Comparison of ENCODE assay signal across 18 cellular contexts in genomic region chr15:84823580-84823878, GRCh38. TPM values are rescaled to one million over a fixed set of nuclear protein-coding genes. Genes with fewer than 3 reads are reported as not detected.
A peak's percentile ranks its signal among the peaks of the same experiment; 100 is the strongest.
DNase-seq lines count a peak whose midpoint lies in the region; ATAC-seq and TF ChIP-seq lines count a peak whose summit lies in the region.
"Had no signal": no experiment of that assay in that cellular context is flagged by ENCODE, and none has a peak within 500 bp of the region (broad histone marks: within the 10 kb centered on the region; RNA-seq: fewer than 3 reads in every experiment).

No MANE protein-coding gene starts in this region.

- no peaks in the 10 kb centered on the region for H3K27me3 Mint-ChIP-seq in nephron (ENCODE audit: low read depth)

- POLR2A ChIA-PET in PC-3 (lab: Charles Lee; ENCODE audit: unreplicated experiment): no interaction called here

- no peaks in the 10 kb centered on the region for H3K79me2 ChIP-seq in PC-3 (ENCODE audit: low read length)

- H3K4me3 Mint-ChIP-seq in nephron: peak overlapping the region in 2 of 3 experiments; percentile 26 to 69

- ATAC-seq in Right ventricle myocardium inferior (no peak), PC-3 (no peak)
- ATAC-seq: HCT116 had no signal

- CTCF ChIA-PET in PC-3 (lab: Charles Lee): no interaction called here

- H3K9me3 Mint-ChIP-seq in nephron: no peaks in the 10 kb centered on the region

- intact Hi-C loops in left ventricle myocardium inferior (cut with micrococcal nuclease): no loop called here
- intact Hi-C loops in Right ventricle myocardium inferior (cut with DNase I): no loop called here
- intact Hi-C loops in esophagus muscularis mucosa (cut with DNase I): no loop called here
- intact Hi-C loops in transverse colon (cut with DNase I; ENCODE audit: low total_unique reads): no loop called here
- intact Hi-C loops in PC-3 (cut with micrococcal nuclease): no loop called here

- TF ChIP-seq CTCF in left ventricle myocardium inferior (IDR thresholded peaks at IDR 0.05; ENCODE audit: borderline replicate concordance): no peak
- TF ChIP-seq CTCF in esophagus muscularis mucosa (IDR thresholded peaks at IDR 0.05): no peak
- TF ChIP-seq CTCF in nephron (IDR thresholded peaks at IDR 0.05; ENCODE audit: unreplicated experiment in 3 of 3): no peak
- TF ChIP-seq CTCF in transverse colon (IDR thresholded peaks at IDR 0.05): no peak
- TF ChIP-seq CTCF in PC-3 (conservative IDR thresholded peaks at IDR 0.05; ENCODE audit: low read depth, low read length): no peak

- DNase-seq in left ventricle myocardium inferior: no peak
- no peak for DNase-seq in Right ventricle myocardium inferior (ENCODE audit: missing footprints)
- no peak for DNase-seq in esophagus muscularis mucosa (ENCODE audit: extremely low spot score)
- DNase-seq in transverse colon: no peak
- DNase-seq in PC-3: no peak
- no peak for DNase-seq in NCI-H146 (lab: John Stamatoyannopoulos, UW)
- DNase-seq in AG20443 (ENCODE audit: low spot score): no peak
- DNase-seq: Caco-2, KBM-7, NCI-H1436 treated with DMSO at 0.1 percent for 48 hours, NCI-H2107, NCI-H226, NCI-H526 treated with DMSO at 0.1 percent for 48 hours, OCI-M1 had no signal

- no peaks in the 10 kb centered on the region for H3K27me3 ChIP-seq in left ventricle myocardium inferior (ENCODE audit: low read depth)
- H3K27me3 ChIP-seq in esophagus muscularis mucosa: no peaks in the 10 kb centered on the region
- no peaks in the 10 kb centered on the region for H3K27me3 ChIP-seq in transverse colon
- H3K27me3 ChIP-seq in PC-3 (ENCODE audit: low read length): no peaks in the 10 kb centered on the region

- no peak for TF ChIP-seq POLR2A in esophagus muscularis mucosa (IDR thresholded peaks at IDR 0.05; ENCODE audit: low read depth)
- TF ChIP-seq POLR2A in transverse colon (IDR thresholded peaks at IDR 0.05): no peak

- H3K9ac ChIP-seq in PC-3 (ENCODE audit: low read length): no peak overlapping the region
- H3K9ac ChIP-seq: GM23248 had no signal

- H3K4me3 ChIP-seq in left ventricle myocardium inferior: peak overlapping the region; percentile 26
- H3K4me3 ChIP-seq in esophagus muscularis mucosa: no peak overlapping the region
- no peak overlapping the region for H3K4me3 ChIP-seq in transverse colon
- no peak overlapping the region for H3K4me3 ChIP-seq in PC-3 (ENCODE audit: low read length)
- H3K4me3 ChIP-seq: GM23248 had no signal

- H3K36me3 ChIP-seq in left ventricle myocardium inferior (peaks cover 11% of the 10 kb centered on the region), esophagus muscularis mucosa (peaks cover 0 to 16% (median 0%) of the 10 kb centered on the region in 4 donors), transverse colon (no peaks in the 10 kb centered on the region), PC-3 (ENCODE audit: low read depth, low read length) (no peaks in the 10 kb centered on the region)

- no peak overlapping the region for H3K4me2 ChIP-seq in PC-3 (ENCODE audit: low read length)

- no peaks in the 10 kb centered on the region for H4K20me1 ChIP-seq in PC-3 (ENCODE audit: low read length)

- no peak for TF ChIP-seq EP300 in esophagus muscularis mucosa (IDR thresholded peaks at IDR 0.05)
- TF ChIP-seq EP300 in transverse colon (IDR thresholded peaks at IDR 0.05; ENCODE audit: low read depth): no peak

- peaks cover 100% of the 10 kb centered on the region for H3K4me1 ChIP-seq in left ventricle myocardium inferior
- H3K4me1 ChIP-seq in esophagus muscularis mucosa: peaks cover 81 to 88% (median 87%) of the 10 kb centered on the region in 4 donors
- peaks cover 0 to 22% (median 5%) of the 10 kb centered on the region in 4 donors for H3K4me1 ChIP-seq in transverse colon
- H3K4me1 ChIP-seq in PC-3 (ENCODE audit: insufficient read depth, low read length): peaks cover 3% of the 10 kb centered on the region

- H3F3A ChIP-seq in PC-3 (ENCODE audit: low read length, unreplicated experiment): no peaks in the 10 kb centered on the region

- peaks cover 74% of the 10 kb centered on the region for H3K4me1 Mint-ChIP-seq in nephron

- BruUV-seq in PC-3 (replicated peaks; lab: Mats Ljungman, UMichigan): no TSS peak

- WGBS in esophagus muscularis mucosa: 100% methylated on average over 1 of the region's 1 CpG
- 100% methylated on average over 1 of the region's 1 CpG; no CpG with 5 or more reads in 1 of the 2 donors for WGBS in transverse colon (ENCODE audit: low coverage in 1 of 2), 2 donors

- no peaks in the 10 kb centered on the region for H3K36me3 Mint-ChIP-seq in nephron (ENCODE audit: low read depth)

- H3K9me2 ChIP-seq in PC-3 (replicated peaks; ENCODE audit: low read length): no peaks in the 10 kb centered on the region

- H3K27ac Mint-ChIP-seq in nephron: peak overlapping the region; percentile 68 to 98 (median 97)

- no peaks in the 10 kb centered on the region for H3K9me3 ChIP-seq in left ventricle myocardium inferior (replicated peaks)
- H3K9me3 ChIP-seq in esophagus muscularis mucosa: no peaks in the 10 kb centered on the region
- H3K9me3 ChIP-seq in transverse colon: no peaks in the 10 kb centered on the region
- no peaks in the 10 kb centered on the region for H3K9me3 ChIP-seq in PC-3 (ENCODE audit: low read length)
- H3K9me3 ChIP-seq: Caco-2 had no signal

- H2AFZ ChIP-seq in PC-3 (ENCODE audit: low read length): no peak overlapping the region
- H2AFZ ChIP-seq: GM23248 had no signal

- in situ Hi-C loops in transverse colon (cut with MboI; ENCODE audit: low pct_ligation_motif_present in 1 of 4, low pct_unique_long_range_greater_than_20kb in 1 of 4, low sequenced_read_pairs in 3 of 4): no loop called here

- H3K27ac ChIP-seq in left ventricle myocardium inferior (replicated peaks) (peak overlapping the region; percentile 95), esophagus muscularis mucosa (replicated peaks in 1 of 4) (peak overlapping the region; percentile 52 to 77 (median 62)), transverse colon (peak overlapping the region; percentile 8 to 39 (median 34)), PC-3 (ENCODE audit: low read length) (no peak overlapping the region)
- H3K27ac ChIP-seq: GM23248, HL-60 had no signal

RNA-seq across cellular contexts. Expression of gene ALPK3, which starts 6.4 kb away (rescaled TPM):
- total RNA-seq in left ventricle myocardium inferior: 181 TPM
- 132 TPM for total RNA-seq in Right ventricle myocardium inferior
- total RNA-seq in esophagus muscularis mucosa: 10 to 100 TPM in 3 of 4 donors, 1 to 10 TPM in 1; 9.1 to 21.5 (median 16.2) TPM
- total RNA-seq in transverse colon: 1 to 10 TPM; 1.1 to 4.6 (median 2.8) TPM
- total RNA-seq in PC-3 (2014; rRNA removed): 2.4 and 6.9 TPM in 2 replicates
